8 cellular contexts compared by ENCODE assay signal in the genomic region with DNA sequence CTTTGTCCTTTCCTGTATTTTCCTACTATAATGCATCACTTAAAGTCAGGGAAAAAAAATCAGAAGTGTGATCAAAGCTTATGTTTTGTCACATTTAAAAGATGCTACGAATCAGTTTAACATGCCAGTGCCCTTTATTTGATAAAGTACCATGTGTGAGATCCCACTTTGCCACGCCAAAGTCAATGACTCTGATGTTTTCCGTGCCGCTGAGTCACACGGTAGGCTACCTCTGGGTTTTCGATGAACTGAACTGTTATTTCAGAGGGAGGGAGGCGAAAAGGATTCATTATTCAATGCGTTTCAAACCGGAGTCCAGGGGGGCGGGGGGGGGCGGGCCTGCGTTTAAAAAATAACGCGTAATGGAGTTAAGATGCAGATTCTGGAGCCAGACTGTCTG.
DNase-seq lines count a peak whose midpoint lies in the region; TF ChIP-seq lines count a peak whose summit lies in the region.

No MANE protein-coding gene starts in this region.

- no peak overlapping the region for H3K27ac ChIP-seq in OCI-LY1 (ENCODE audit: low read depth, low read length, poor library complexity, severe bottlenecking)
- peak overlapping the region; percentile 33 for H3K27ac ChIP-seq in epithelial cell of prostate
- H3K27ac ChIP-seq in rectal smooth muscle tissue (ENCODE audit: low read depth, low read length), result no peak overlapping the region

- no peaks in the 10 kb centered on the region; the same call in 1 of the 2 replicates for H3K36me3 ChIP-seq in OCI-LY1 (ENCODE audit: insufficient read depth, low read length)
- no peaks in the 10 kb centered on the region for H3K36me3 ChIP-seq in rectal smooth muscle tissue (ENCODE audit: control insufficient read depth, insufficient read depth, low read length)

- DNase-seq in EH (ENCODE audit: low read depth) (peak; percentile 22), epithelial cell of prostate (ENCODE audit: low read depth, low spot score) (no peak), HUDEP-2 (lab: John Stamatoyannopoulos, UW; ENCODE audit: unreplicated experiment in 76 of 76) (no peak), G401 (ENCODE audit: low spot score) (no peak), GM19238 (ENCODE audit: insufficient read length, low spot score) (no peak), NCI-H2171 treated with DMSO at 0.1 percent for 48 hours (lab: John Stamatoyannopoulos, UW) (no peak)

- no peak overlapping the region for H2AFZ ChIP-seq in OCI-LY1 (ENCODE audit: low read length)

- H3K27me3 ChIP-seq in OCI-LY1 (ENCODE audit: insufficient read depth, low read length) (peaks cover 4% of the 10 kb centered on the region; the same call in 1 of the 2 replicates), rectal smooth muscle tissue (ENCODE audit: control insufficient read depth, insufficient read depth, low read length) (no peaks in the 10 kb centered on the region)

- H3K79me2 ChIP-seq in OCI-LY1 (ENCODE audit: insufficient read depth, low read length), result no peaks in the 10 kb centered on the region

- H3K4me3 ChIP-seq in OCI-LY1 (ENCODE audit: low read depth, low read length, poor library complexity, severe bottlenecking) (peak overlapping the region; percentile 53), rectal smooth muscle tissue (ENCODE audit: low read length) (peak overlapping the region; percentile 51)

- no peaks in the 10 kb centered on the region for H3F3A ChIP-seq in OCI-LY1 (ENCODE audit: insufficient read depth, low read length)

- no peaks in the 10 kb centered on the region for H3K9me2 ChIP-seq in OCI-LY1 (ENCODE audit: low read depth, low read length)

- H3K4me1 ChIP-seq in OCI-LY1 (ENCODE audit: insufficient read depth, low read length, severe bottlenecking) (peaks cover 33% of the 10 kb centered on the region), rectal smooth muscle tissue (ENCODE audit: control insufficient read depth, insufficient read depth, low read length) (no peaks in the 10 kb centered on the region)

- H3K4me2 ChIP-seq in OCI-LY1 (ENCODE audit: low read length), result peak overlapping the region; percentile 62

- TF ChIP-seq CTCF in OCI-LY1 (IDR thresholded peaks at IDR 0.05; ENCODE audit: low read length), result no peak

- H3K9me3 ChIP-seq in OCI-LY1 (ENCODE audit: low read length), result 0 out of 2 replicates have a peak, but pooled peaks cover 3% of the 10 kb centered on the region

- H4K20me1 ChIP-seq in OCI-LY1 (ENCODE audit: insufficient read depth, low read length), result no peaks in the 10 kb centered on the region

- no peak overlapping the region for H3K9ac ChIP-seq in OCI-LY1 (ENCODE audit: low read length)
- no peak overlapping the region for H3K9ac ChIP-seq in rectal smooth muscle tissue (ENCODE audit: low read length)

- in situ Hi-C loops in G401 (cut with HindIII; ENCODE audit: low sequenced_read_pairs), result no loop called here
